ENCODE assay signal across 12 cellular contexts in genomic region chr6:125750692-125751333, GRCh38. TPM values are rescaled to one million over a fixed set of nuclear protein-coding genes. Genes with fewer than 3 reads are reported as not detected.
A peak's percentile ranks its signal among the peaks of the same experiment; 100 is the strongest.
DNase-seq lines count a peak whose midpoint lies in the region; ATAC-seq and TF ChIP-seq lines count a peak whose summit lies in the region.
"Had no signal": no experiment of that assay in that cellular context is flagged by ENCODE, and none has a peak within 500 bp of the region (broad histone marks: within the 10 kb centered on the region; RNA-seq: fewer than 3 reads in every experiment).

No MANE protein-coding gene starts in this region.

- H3K9me3 Mint-ChIP-seq in activated naive CD4-positive, alpha-beta T cell treated with anti-CD3 and anti-CD28 coated beads, Interleukin-2, amount 50 U/mL, for 24 hours: no peaks in the 10 kb centered on the region
- H3K9me3 Mint-ChIP-seq in activated T-helper 2 cell treated with anti-CD3 and anti-CD28 coated beads, Interferon-gamma antibody, Interleukin-2, Interleukin-4, amounts not matched to agents 10 μg/mL and 5 μg/mL and 100 μg/mL, durations not matched to agents 14 hours and 24 hours and 36 hours: no peaks in the 10 kb centered on the region

- peaks cover 35% of the 10 kb centered on the region for H3K4me1 Mint-ChIP-seq in activated naive CD4-positive, alpha-beta T cell treated with anti-CD3 and anti-CD28 coated beads, Interleukin-2, amount 50 U/mL, for 24 hours
- peaks cover 26% of the 10 kb centered on the region for H3K4me1 Mint-ChIP-seq in activated T-helper 2 cell treated with anti-CD3 and anti-CD28 coated beads, Interferon-gamma antibody, Interleukin-2, Interleukin-4, amounts not matched to agents 10 μg/mL and 5 μg/mL and 100 μg/mL, durations not matched to agents 14 hours and 24 hours and 36 hours (ENCODE audit: low read depth)

- H3K4me1 ChIP-seq in thoracic aorta (ENCODE audit: control insufficient read depth in 1 of 2, low read depth in 2 of 2): peaks cover 25 to 37% of the 10 kb centered on the region in 2 donors

- H3K27ac Mint-ChIP-seq in activated naive CD4-positive, alpha-beta T cell treated with anti-CD3 and anti-CD28 coated beads, Interleukin-2, amount 50 U/mL, for 24 hours: no peak overlapping the region
- H3K27ac Mint-ChIP-seq in activated T-helper 2 cell treated with anti-CD3 and anti-CD28 coated beads, Interferon-gamma antibody, Interleukin-2, Interleukin-4, amounts not matched to agents 10 μg/mL and 5 μg/mL and 100 μg/mL, durations not matched to agents 14 hours and 24 hours and 36 hours: no peak overlapping the region

- peak overlapping the region; percentile 98 for H3K4me3 ChIP-seq in thoracic aorta

- peaks cover 8% of the 10 kb centered on the region for H3K36me3 ChIP-seq in thoracic aorta

- DNase-seq in activated naive CD4-positive, alpha-beta T cell (lab: John Stamatoyannopoulos, UW): no peak
- no peak for DNase-seq in activated T-helper 2 cell treated with anti-CD3 and anti-CD28 coated beads, Interferon-gamma antibody, Interleukin-2, Interleukin-4, amounts not matched to agents 10 μg/mL and 5 μg/mL and 100 μg/mL, durations not matched to agents 14 hours and 24 hours and 36 hours (ENCODE audit: low spot score)
- DNase-seq in thoracic aorta (ENCODE audit: low spot score) (no peak), retina (no peak)
- DNase-seq in effector CD4-positive, alpha-beta T cell: no peak
- DNase-seq: activated CD4-positive, CD25-positive, alpha-beta regulatory T cell treated with anti-CD3 and anti-CD28 coated beads, Interleukin-2, amount 50 U/mL, for 72 hours; C1 segment of cervical spinal cord; mammary epithelial cell had no signal

- H3K27ac ChIP-seq in layer of hippocampus (ENCODE audit: low read depth, low read length) (peak overlapping the region; percentile 3), thoracic aorta (peak overlapping the region; percentile 99)

- no peaks in the 10 kb centered on the region for H3K9me3 ChIP-seq in thoracic aorta

- H3K27me3 Mint-ChIP-seq in activated naive CD4-positive, alpha-beta T cell treated with anti-CD3 and anti-CD28 coated beads, Interleukin-2, amount 50 U/mL, for 24 hours: peaks cover 24% of the 10 kb centered on the region
- H3K27me3 Mint-ChIP-seq in activated T-helper 2 cell treated with anti-CD3 and anti-CD28 coated beads, Interferon-gamma antibody, Interleukin-2, Interleukin-4, amounts not matched to agents 10 μg/mL and 5 μg/mL and 100 μg/mL, durations not matched to agents 14 hours and 24 hours and 36 hours (ENCODE audit: low read depth): peaks cover 81% of the 10 kb centered on the region

- H3K36me3 Mint-ChIP-seq in activated naive CD4-positive, alpha-beta T cell treated with anti-CD3 and anti-CD28 coated beads, Interleukin-2, amount 50 U/mL, for 24 hours: no peaks in the 10 kb centered on the region
- H3K36me3 Mint-ChIP-seq in activated T-helper 2 cell treated with anti-CD3 and anti-CD28 coated beads, Interferon-gamma antibody, Interleukin-2, Interleukin-4, amounts not matched to agents 10 μg/mL and 5 μg/mL and 100 μg/mL, durations not matched to agents 14 hours and 24 hours and 36 hours (ENCODE audit: low read depth): no peaks in the 10 kb centered on the region

- ATAC-seq in thoracic aorta (ENCODE audit: insufficient number of reproducible peaks, low FRiP score, low read depth) (no peak), HG03469 (IDR thresholded peaks at IDR 0.05; ENCODE audit: unreplicated experiment) (no peak)
- ATAC-seq: HCT116 had no signal

- H3K27me3 ChIP-seq in layer of hippocampus (ENCODE audit: control insufficient read depth, insufficient read depth, low read length): no peaks in the 10 kb centered on the region
- H3K27me3 ChIP-seq in thoracic aorta (replicated peaks; ENCODE audit: insufficient read depth): no peaks in the 10 kb centered on the region

- H3K4me3 Mint-ChIP-seq in activated naive CD4-positive, alpha-beta T cell treated with anti-CD3 and anti-CD28 coated beads, Interleukin-2, amount 50 U/mL, for 24 hours: peak overlapping the region; percentile 92
- peak overlapping the region; percentile 22 for H3K4me3 Mint-ChIP-seq in activated T-helper 2 cell treated with anti-CD3 and anti-CD28 coated beads, Interferon-gamma antibody, Interleukin-2, Interleukin-4, amounts not matched to agents 10 μg/mL and 5 μg/mL and 100 μg/mL, durations not matched to agents 14 hours and 24 hours and 36 hours (ENCODE audit: low read depth)

- no peak for TF ChIP-seq CTCF in thoracic aorta (IDR thresholded peaks at IDR 0.05)

- intact Hi-C loops in activated T-helper 2 cell treated with anti-CD3 and anti-CD28 coated beads, Interferon-gamma antibody, Interleukin-2, Interleukin-4, amounts not matched to agents 10 μg/mL and 5 μg/mL and 100 μg/mL, durations not matched to agents 14 hours and 24 hours and 36 hours (cut with micrococcal nuclease): loop anchor here (2.0 to 10.0 kb wide), 2 partner anchors 18 to 236 kb away; no protein-coding TSS in a partner anchor

RNA-seq across cellular contexts. Expression of gene HEY2, which starts 1.4 kb away (rescaled TPM):
- total RNA-seq in activated T-helper 2 cell treated with anti-CD3 and anti-CD28 coated beads, Interferon-gamma antibody, Interleukin-2, Interleukin-4, amounts not matched to agents 10 μg/mL and 5 μg/mL and 100 μg/mL, durations not matched to agents 14 hours and 24 hours and 36 hours: not detected in 2 replicates
- 10 to 100 TPM; 26.5 to 40.9 TPM for total RNA-seq in thoracic aorta

RNA-seq across cellular contexts. Expression of gene NCOA7, which starts 39.9 kb away (rescaled TPM):
- 40.5 and 43.4 TPM in 2 replicates for total RNA-seq in activated T-helper 2 cell treated with anti-CD3 and anti-CD28 coated beads, Interferon-gamma antibody, Interleukin-2, Interleukin-4, amounts not matched to agents 10 μg/mL and 5 μg/mL and 100 μg/mL, durations not matched to agents 14 hours and 24 hours and 36 hours
- total RNA-seq in thoracic aorta: 10 to 100 TPM; 29.6 to 87.1 TPM

Comparison
In these comparisons a context has a peak if more than half of its experiments do, and no peak if none do; other contexts are left out.
1. RNA of gene HEY2, which starts 1.4 kb away (total RNA-seq): 26.5 to 40.9 TPM in thoracic aorta; not detected in activated T-helper 2 cell treated with anti-CD3 and anti-CD28 coated beads, Interferon-gamma antibody, Interleukin-2, Interleukin-4, amounts not matched to agents 10 μg/mL and 5 μg/mL and 100 μg/mL, durations not matched to agents 14 hours and 24 hours and 36 hours; every median in the first group is over 10 times any median in the second.